13 cellular contexts compared by ENCODE assay signal in the genomic region with DNA sequence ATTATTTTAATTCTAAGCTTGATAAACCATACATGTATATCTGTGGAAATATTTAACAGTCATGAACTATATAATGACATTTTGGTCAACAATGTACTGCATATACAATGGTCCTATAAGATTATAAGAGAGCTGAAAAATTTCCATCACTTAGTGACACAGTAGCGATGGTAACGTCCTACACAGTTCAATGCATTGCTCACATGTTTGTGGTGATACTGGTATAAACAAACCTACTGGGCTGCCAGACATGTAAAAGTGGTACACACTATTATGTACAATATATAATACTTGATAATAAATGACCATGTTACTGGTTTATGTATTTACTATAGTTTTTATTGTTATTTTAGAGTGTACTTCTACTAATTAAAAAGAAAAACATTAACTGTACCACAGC.
DNase-seq lines count a peak whose midpoint lies in the region; ATAC-seq and TF ChIP-seq lines count a peak whose summit lies in the region.
"Had no signal": no experiment of that assay in that cellular context is flagged by ENCODE, and none has a peak within 500 bp of the region (broad histone marks: within the 10 kb centered on the region; RNA-seq: fewer than 3 reads in every experiment).

No MANE protein-coding gene starts in this region.

- H2BK120ac ChIP-seq in IMR-90 (ENCODE audit: low read depth, low read length): peak overlapping the region; percentile 97
- H2BK120ac ChIP-seq in trophoblast cell (ENCODE audit: insufficient read depth, low read length, poor library complexity): no peak overlapping the region

- H3K4ac ChIP-seq in IMR-90 (ENCODE audit: low read depth, low read length) (peak overlapping the region; percentile 93; the same call in 1 of the 2 replicates), trophoblast cell (ENCODE audit: low read depth, low read length) (no peak overlapping the region)

- DNase-seq in AG04450 (ENCODE audit: low read depth, low spot score) (peak; percentile 29), IMR-90 (peak; percentile 73), fibroblast of gingiva (ENCODE audit: low read depth) (peak; percentile 26), trophoblast cell (peak; percentile 2 to 36), GM23338 (ENCODE audit: low spot score) (no peak)
- DNase-seq in activated naive CD8-positive, alpha-beta T cell treated with anti-CD3 and anti-CD28 coated beads for 36 hours: no peak
- DNase-seq: 8988T; CD4-positive, CD25-positive, alpha-beta regulatory T cell; DMS 273 treated with DMSO at 0.1 percent for 48 hours; GOT3 had no signal

- no peak overlapping the region for H2AFZ ChIP-seq in IMR-90 (replicated peaks; ENCODE audit: low read length, poor library complexity)
- H2AFZ ChIP-seq in trophoblast cell (ENCODE audit: insufficient read depth, low read length, poor library complexity): no peak overlapping the region
- H2AFZ ChIP-seq in GM23338: no peak overlapping the region

- H4K5ac ChIP-seq in IMR-90 (ENCODE audit: low read depth, low read length): peak overlapping the region; percentile 91

- ATAC-seq in IMR-90 (ENCODE audit: low read depth): peak; percentile 76
- no peak for ATAC-seq in GM18505 (IDR thresholded peaks at IDR 0.05; ENCODE audit: unreplicated experiment)
- no peak for ATAC-seq in GM23338

- H3K9me3 Mint-ChIP-seq in activated naive CD8-positive, alpha-beta T cell treated with anti-CD3 and anti-CD28 coated beads for 36 hours: no peaks in the 10 kb centered on the region
- no peaks in the 10 kb centered on the region for H3K9me3 Mint-ChIP-seq in GM23338
- H3K9me3 Mint-ChIP-seq: CD4-positive, CD25-positive, alpha-beta regulatory T cell had no signal

- CTCF ChIA-PET in AG04450 (lab: Charles Lee): no interaction called here
- CTCF ChIA-PET in IMR-90 (lab: Yijun Ruan, JAX): no interaction called here

- H3K36me3 Mint-ChIP-seq in activated naive CD8-positive, alpha-beta T cell treated with anti-CD3 and anti-CD28 coated beads for 36 hours: no peaks in the 10 kb centered on the region
- H3K36me3 Mint-ChIP-seq in GM23338 (ENCODE audit: low read depth): no peaks in the 10 kb centered on the region
- H3K36me3 Mint-ChIP-seq: CD4-positive, CD25-positive, alpha-beta regulatory T cell had no signal

- TF ChIP-seq POLR2A in IMR-90 (IDR thresholded peaks at IDR 0.05; ENCODE audit: low read depth, low read length) (no peak), GM18505 (IDR thresholded peaks at IDR 0.05; ENCODE audit: borderline replicate concordance, extremely low read depth, insufficient read depth, insufficient read length) (no peak)

- TF ChIP-seq RAD21 in IMR-90 (IDR thresholded peaks at IDR 0.05; ENCODE audit: low read length): no peak

- H2BK5ac ChIP-seq in IMR-90 (ENCODE audit: low read depth, low read length, poor library complexity, severe bottlenecking) (peak overlapping the region; percentile 93), trophoblast cell (ENCODE audit: low read depth, low read length, poor library complexity) (no peak overlapping the region)

- no peak overlapping the region for H2AK9ac ChIP-seq in IMR-90 (replicated peaks; ENCODE audit: low read depth, low read length, poor library complexity)

- H3K9me1 ChIP-seq in IMR-90 (ENCODE audit: insufficient read depth, low read length): 0 out of 2 replicates have a peak, but pooled peaks cover 2% of the 10 kb centered on the region

- intact Hi-C loops in IMR-90 (cut with micrococcal nuclease): loop anchor here (5.0 kb wide), 1 partner anchor 1303 kb away; the partner anchor contains the start of gene ADAMTS1

- H3K9ac ChIP-seq in IMR-90 (ENCODE audit: low read depth, low read length) (no peak overlapping the region), trophoblast cell (ENCODE audit: low read length) (no peak overlapping the region)
- H3K9ac ChIP-seq: BLaER1 treated with 17β-estradiol and CSF1 and Interleukin-3, amounts not matched to agents 10 nM and 100 nM had no signal

- H3K18ac ChIP-seq in IMR-90 (ENCODE audit: low read depth, low read length) (peak overlapping the region; percentile 97), trophoblast cell (ENCODE audit: low read length) (no peak overlapping the region)

- peak overlapping the region; percentile 99 for H2BK20ac ChIP-seq in IMR-90 (ENCODE audit: low read depth, low read length)

- H3K4me2 ChIP-seq in IMR-90 (ENCODE audit: low read depth, low read length) (no peak overlapping the region), trophoblast cell (ENCODE audit: low read length) (no peak overlapping the region), GM23338 (no peak overlapping the region)

- H4K12ac ChIP-seq in trophoblast cell (ENCODE audit: low read depth, low read length): no peak overlapping the region

- no peak overlapping the region for H3K4me3 Mint-ChIP-seq in activated naive CD8-positive, alpha-beta T cell treated with anti-CD3 and anti-CD28 coated beads for 36 hours
- H3K4me3 Mint-ChIP-seq in GM23338: no peak overlapping the region
- H3K4me3 Mint-ChIP-seq: CD4-positive, CD25-positive, alpha-beta regulatory T cell had no signal

- in situ Hi-C loops in IMR-90 (cut with MboI; ENCODE audit: low sequenced_read_pairs): no loop called here

- H3K27ac ChIP-seq in AG04450 (ENCODE audit: low read depth, low read length) (no peak overlapping the region), IMR-90 (ENCODE audit: insufficient read depth, low read length) (peak overlapping the region; percentile 78), trophoblast cell (ENCODE audit: low read depth, low read length) (no peak overlapping the region), GM23338 (ENCODE audit: low read depth) (no peak overlapping the region)
- H3K27ac ChIP-seq: BLaER1 treated with 17β-estradiol and CSF1 and Interleukin-3, amounts not matched to agents 10 nM and 100 nM had no signal

- H3K9me2 ChIP-seq in GM23338 (ENCODE audit: insufficient read depth): no peaks in the 10 kb centered on the region

- no peak overlapping the region for H3K27ac Mint-ChIP-seq in activated naive CD8-positive, alpha-beta T cell treated with anti-CD3 and anti-CD28 coated beads for 36 hours
- no peak overlapping the region for H3K27ac Mint-ChIP-seq in GM23338
- H3K27ac Mint-ChIP-seq: CD4-positive, CD25-positive, alpha-beta regulatory T cell had no signal

- H3K27me3 Mint-ChIP-seq in activated naive CD8-positive, alpha-beta T cell treated with anti-CD3 and anti-CD28 coated beads for 36 hours: no peaks in the 10 kb centered on the region
- H3K27me3 Mint-ChIP-seq in GM23338 (ENCODE audit: insufficient read depth, low read depth, poor library complexity): no peaks in the 10 kb centered on the region
- H3K27me3 Mint-ChIP-seq: CD4-positive, CD25-positive, alpha-beta regulatory T cell had no signal

- peak overlapping the region; percentile 85 for H3K56ac ChIP-seq in IMR-90 (ENCODE audit: extremely low read depth, insufficient read depth, low read length)

- dilution Hi-C loops in IMR-90 (cut with HindIII; ENCODE audit: low sequenced_read_pairs, unreplicated experiment): no loop called here

- H4K20me1 ChIP-seq in IMR-90 (ENCODE audit: insufficient read depth, low read length) (no peaks in the 10 kb centered on the region), GM23338 (replicated peaks; ENCODE audit: insufficient read depth) (no peaks in the 10 kb centered on the region)
- H4K20me1 ChIP-seq: BLaER1 treated with 17β-estradiol and CSF1 and Interleukin-3, amounts not matched to agents 10 nM and 100 nM had no signal

- H2BK15ac ChIP-seq in IMR-90 (ENCODE audit: low read depth, low read length): peak overlapping the region; percentile 100

- no CpG with 5 or more reads among the region's 2 CpGs for WGBS in IMR-90 (ENCODE audit: extremely low coverage in 2 of 2, insufficient read length in 1 of 2), 2 experiments
- WGBS in trophoblast cell (ENCODE audit: extremely low coverage, insufficient coverage, insufficient read length): no CpG with 5 or more reads among the region's 2 CpGs

- peak overlapping the region; percentile 76; the same call in 1 of the 2 replicates for H3K23ac ChIP-seq in IMR-90 (ENCODE audit: low read depth, low read length)
- no peak overlapping the region for H3K23ac ChIP-seq in trophoblast cell (ENCODE audit: low read length)

- H3K4me1 ChIP-seq in IMR-90 (ENCODE audit: control insufficient read depth, insufficient read depth, low read length): peaks cover 7% of the 10 kb centered on the region
- no peaks in the 10 kb centered on the region for H3K4me1 ChIP-seq in trophoblast cell (ENCODE audit: control insufficient read depth in 1 of 2, insufficient read depth in 2 of 2, low read length in 2 of 2)
- H3K4me1 ChIP-seq in GM23338 (ENCODE audit: insufficient read depth): no peaks in the 10 kb centered on the region
- H3K4me1 ChIP-seq: HAP-1 had no signal

- POLR2A ChIA-PET in AG04450 (lab: Yijun Ruan, JAX): no interaction called here
- POLR2A ChIA-PET in IMR-90 (lab: Charles Lee; ENCODE audit: unreplicated experiment): no interaction called here

- H3K79me2 ChIP-seq in trophoblast cell (ENCODE audit: control insufficient read depth, insufficient read depth, low read length, poor library complexity) (no peaks in the 10 kb centered on the region), GM23338 (replicated peaks; ENCODE audit: insufficient read depth) (no peaks in the 10 kb centered on the region)

- no peak for TF ChIP-seq CTCF in AG04450 (IDR thresholded peaks at IDR 0.05; ENCODE audit: low read depth, low read length)
- no peak for TF ChIP-seq CTCF in IMR-90 (conservative IDR thresholded peaks at IDR 0.05; ENCODE audit: low read depth, low read length)
- TF ChIP-seq CTCF in GM23338 (conservative IDR thresholded peaks at IDR 0.05; ENCODE audit: low read depth in 2 of 2): no peak

- no peak overlapping the region for H2BK12ac ChIP-seq in trophoblast cell (ENCODE audit: low read length)

- no TSS peak for BruUV-seq in IMR-90 (replicated peaks; lab: Mats Ljungman, UMichigan)

- peak overlapping the region; percentile 65 to 96 for H4K8ac ChIP-seq in IMR-90 (ENCODE audit: low read depth in 2 of 2, low read length in 2 of 2)
- H4K8ac ChIP-seq in trophoblast cell (ENCODE audit: low read depth, low read length): no peak overlapping the region

- peak overlapping the region; percentile 98 for H4K91ac ChIP-seq in IMR-90 (ENCODE audit: insufficient read depth, low read depth, low read length)
- no peak overlapping the region for H4K91ac ChIP-seq in trophoblast cell (ENCODE audit: low read depth, low read length)

- no peaks in the 10 kb centered on the region for H3F3A ChIP-seq in GM23338 (replicated peaks; ENCODE audit: low read depth)

- H3K27me3 ChIP-seq in AG04450 (ENCODE audit: control insufficient read depth, insufficient read depth, low read length): no peaks in the 10 kb centered on the region
- no peaks in the 10 kb centered on the region for H3K27me3 ChIP-seq in IMR-90 (ENCODE audit: control insufficient read depth, insufficient read depth, low read length)
- H3K27me3 ChIP-seq in trophoblast cell (ENCODE audit: insufficient read depth, low read length): no peaks in the 10 kb centered on the region
- no peaks in the 10 kb centered on the region for H3K27me3 ChIP-seq in GM23338 (ENCODE audit: insufficient read depth)
- H3K27me3 ChIP-seq: BLaER1 treated with 17β-estradiol and CSF1 and Interleukin-3, amounts not matched to agents 10 nM and 100 nM had no signal

- H2AK5ac ChIP-seq in IMR-90 (ENCODE audit: low read depth, low read length): peak overlapping the region; percentile 99
- H2AK5ac ChIP-seq in trophoblast cell (ENCODE audit: low read length): no peak overlapping the region

- H3K9me3 ChIP-seq in AG04450 (ENCODE audit: control insufficient read depth, insufficient read depth, low read length) (peaks cover 3% of the 10 kb centered on the region; the same call in 1 of the 2 replicates), IMR-90 (ENCODE audit: control insufficient read depth, insufficient read depth, low read length) (no peaks in the 10 kb centered on the region), trophoblast cell (ENCODE audit: insufficient read depth, low read depth, low read length) (no peaks in the 10 kb centered on the region)
- H3K9me3 ChIP-seq: BLaER1 treated with 17β-estradiol and CSF1 and Interleukin-3, amounts not matched to agents 10 nM and 100 nM; HAP-1 had no signal

- H3K4me3 ChIP-seq in AG04450 (ENCODE audit: low read depth, low read length) (no peak overlapping the region), IMR-90 (ENCODE audit: insufficient read depth, low read depth, low read length) (no peak overlapping the region), trophoblast cell (ENCODE audit: low read depth, low read length) (no peak overlapping the region), GM23338 (no peak overlapping the region)
- H3K4me3 ChIP-seq: BLaER1 treated with 17β-estradiol and CSF1 and Interleukin-3, amounts not matched to agents 10 nM and 100 nM; HAP-1 had no signal

- H3K79me1 ChIP-seq in IMR-90 (ENCODE audit: low read depth in 1 of 2, low read length in 2 of 2) (no peaks in the 10 kb centered on the region), trophoblast cell (ENCODE audit: low read length) (no peaks in the 10 kb centered on the region)

- peak overlapping the region; percentile 84 for H3K14ac ChIP-seq in IMR-90 (replicated peaks; ENCODE audit: low read depth, low read length)
- H3K14ac ChIP-seq in trophoblast cell (ENCODE audit: low read length): no peak overlapping the region

- H3K4me1 Mint-ChIP-seq in activated naive CD8-positive, alpha-beta T cell treated with anti-CD3 and anti-CD28 coated beads for 36 hours: no peaks in the 10 kb centered on the region
- no peaks in the 10 kb centered on the region; the same call in 2 of the 3 replicates for H3K4me1 Mint-ChIP-seq in GM23338
- H3K4me1 Mint-ChIP-seq: CD4-positive, CD25-positive, alpha-beta regulatory T cell had no signal

- H3K36me3 ChIP-seq in IMR-90 (ENCODE audit: control insufficient read depth, insufficient read depth, low read length) (no peaks in the 10 kb centered on the region), trophoblast cell (ENCODE audit: control insufficient read depth in 1 of 2, insufficient read depth in 2 of 2, low read length in 2 of 2) (no peaks in the 10 kb centered on the region), GM23338 (ENCODE audit: insufficient read depth) (no peaks in the 10 kb centered on the region)
- H3K36me3 ChIP-seq: BLaER1 treated with 17β-estradiol and CSF1 and Interleukin-3, amounts not matched to agents 10 nM and 100 nM; HAP-1 had no signal

Comparison
In these comparisons a context has a peak if more than half of its experiments do, and no peak if none do; other contexts are left out.
1. DNase-seq: peak in AG04450 (single experiment), IMR-90 (single experiment), fibroblast of gingiva (single experiment) and trophoblast cell (2 of 2); none in activated naive CD8-positive, alpha-beta T cell treated with anti-CD3 and anti-CD28 coated beads for 36 hours (single experiment) and GM23338 (single experiment).